9 cellular contexts compared by ENCODE assay signal in the genomic region with DNA sequence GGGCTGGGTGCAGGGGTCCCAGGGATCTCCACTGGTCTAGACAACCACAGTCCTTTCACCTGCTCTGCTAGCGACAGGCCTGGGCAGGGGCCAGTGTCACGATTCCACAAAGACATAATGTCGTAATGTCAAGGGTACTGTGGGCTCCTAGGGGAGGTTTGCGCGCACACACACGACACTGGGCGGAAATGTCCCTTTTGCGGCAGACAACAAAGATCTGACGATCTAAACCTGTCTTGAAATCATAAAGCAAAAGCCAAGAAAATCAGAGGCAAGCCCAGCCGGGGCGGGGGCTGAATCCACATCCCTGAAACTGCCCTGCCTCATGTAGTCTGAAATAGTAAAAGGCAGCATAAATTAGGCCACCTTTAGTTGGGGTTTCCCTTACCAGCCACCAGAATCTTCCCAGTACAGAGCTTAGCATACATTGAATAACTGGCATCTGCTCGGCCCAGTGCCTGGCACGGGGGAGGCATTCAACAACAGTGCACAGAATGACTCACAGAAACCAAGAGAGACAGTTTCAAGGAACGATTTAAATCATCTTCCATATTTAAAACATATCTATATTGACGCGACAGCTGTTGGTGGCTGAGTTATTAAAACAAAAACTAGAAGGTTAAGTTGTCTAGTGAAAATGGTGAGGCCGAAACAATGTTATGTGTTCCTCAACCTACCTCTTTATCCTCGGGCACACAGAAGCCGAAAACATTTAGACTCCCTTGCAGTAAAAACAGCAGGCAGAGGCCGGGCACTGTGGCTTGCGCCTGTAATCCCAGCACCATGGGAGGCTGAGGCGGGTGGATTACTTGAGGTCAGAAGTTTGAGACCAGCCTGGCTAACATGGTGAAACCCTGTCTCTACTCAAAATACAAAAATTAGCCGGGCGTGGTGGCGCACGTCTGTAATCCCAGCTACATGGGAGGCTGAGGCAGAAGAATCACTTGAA.
DNase-seq lines count a peak whose midpoint lies in the region; ATAC-seq lines count a peak whose summit lies in the region.
"Had no signal": no experiment of that assay in that cellular context is flagged by ENCODE, and none has a peak within 500 bp of the region (broad histone marks: within the 10 kb centered on the region; RNA-seq: fewer than 3 reads in every experiment).

No MANE protein-coding gene starts in this region.

- no peak overlapping the region for H2BK120ac ChIP-seq in neuronal stem cell (ENCODE audit: low read depth, low read length)

- no CpG with 5 or more reads among the region's 26 CpGs for WGBS in neuronal stem cell (ENCODE audit: extremely low coverage in 2 of 2, insufficient read length in 2 of 2, insufficient replicate concordance in 1 of 2), 2 donors

- no peak overlapping the region for H2BK15ac ChIP-seq in neuronal stem cell (ENCODE audit: low read length)

- no peak overlapping the region for H3K23ac ChIP-seq in neuronal stem cell (ENCODE audit: low read depth, low read length, poor library complexity)

- H3K9me3 ChIP-seq in neuronal stem cell (replicated peaks in 1 of 2; ENCODE audit: control insufficient read depth in 2 of 2, insufficient read depth in 1 of 2, low read depth in 1 of 2, low read length in 2 of 2) = no peaks in the 10 kb centered on the region

- no peak overlapping the region for H3K4me3 ChIP-seq in neuronal stem cell (ENCODE audit: low read length in 2 of 2)
- H3K4me3 ChIP-seq: lung had no signal

- H3K9ac ChIP-seq in neuronal stem cell (ENCODE audit: low read depth, low read length, poor library complexity) = no peak overlapping the region

- no peak overlapping the region for H4K8ac ChIP-seq in neuronal stem cell (ENCODE audit: low read depth, low read length)

- no peaks in the 10 kb centered on the region for H3K4me1 ChIP-seq in neuronal stem cell (ENCODE audit: control insufficient read depth in 2 of 2, insufficient read depth in 1 of 2, low read depth in 1 of 2, low read length in 2 of 2)

- no peaks in the 10 kb centered on the region for H3K79me1 ChIP-seq in neuronal stem cell (ENCODE audit: low read depth, low read length)

- peaks cover 3 to 24% of the 10 kb centered on the region in 2 donors for H3K36me3 ChIP-seq in neuronal stem cell (replicated peaks in 1 of 2; ENCODE audit: control insufficient read depth in 2 of 2, insufficient read depth in 2 of 2, low read length in 2 of 2)

- DNase-seq in NCI-H226 (peak; percentile 77), occipital lobe (lab: John Stamatoyannopoulos, UW) (peak; percentile 51), AG20443 (ENCODE audit: low spot score) (no peak), NCI-H2029 (lab: John Stamatoyannopoulos, UW) (no peak), neuronal stem cell (ENCODE audit: low spot score) (no peak), NCI-H82 (lab: John Stamatoyannopoulos, UW) (no peak)

- no peak overlapping the region for H3K18ac ChIP-seq in neuronal stem cell (ENCODE audit: low read length)

- no peak overlapping the region for H3K4me2 ChIP-seq in neuronal stem cell (ENCODE audit: insufficient read depth, low read length, poor library complexity, severe bottlenecking)

- H3K27ac ChIP-seq in neuronal stem cell (replicated peaks; ENCODE audit: low read length) = no peak overlapping the region

- no peak overlapping the region for H2BK5ac ChIP-seq in neuronal stem cell (ENCODE audit: low read length)

- no peak overlapping the region for H3K14ac ChIP-seq in neuronal stem cell (ENCODE audit: low read length)

- no peak overlapping the region for H2AFZ ChIP-seq in neuronal stem cell (ENCODE audit: low read length)

- H4K91ac ChIP-seq in neuronal stem cell (ENCODE audit: low read depth, low read length, poor library complexity) = no peak overlapping the region

- H3K27me3 ChIP-seq in neuronal stem cell (ENCODE audit: control insufficient read depth in 3 of 3, insufficient read depth in 3 of 3, low read depth in 1 of 3, low read length in 3 of 3) = no peaks in the 10 kb centered on the region

- H2AK5ac ChIP-seq in neuronal stem cell (ENCODE audit: low read depth, low read length) = no peak overlapping the region

- no peak overlapping the region for H3K4ac ChIP-seq in neuronal stem cell (ENCODE audit: low read length)

- peak; percentile 98 for ATAC-seq in GM18517 (IDR thresholded peaks at IDR 0.05; ENCODE audit: unreplicated experiment)
- ATAC-seq in GM21825 (IDR thresholded peaks at IDR 0.05; ENCODE audit: unreplicated experiment) = peak; percentile 96

- H2BK12ac ChIP-seq in neuronal stem cell (ENCODE audit: low read length) = no peak overlapping the region

Comparison
In these comparisons a context has a peak if more than half of its experiments do, and no peak if none do; other contexts are left out.
1. DNase-seq: peak in NCI-H226 (single experiment) and occipital lobe (single experiment); none in AG20443 (single experiment), NCI-H2029 (single experiment), neuronal stem cell (single experiment) and NCI-H82 (single experiment).